ENCODE assay signal across 2 cellular contexts in the genomic region with DNA sequence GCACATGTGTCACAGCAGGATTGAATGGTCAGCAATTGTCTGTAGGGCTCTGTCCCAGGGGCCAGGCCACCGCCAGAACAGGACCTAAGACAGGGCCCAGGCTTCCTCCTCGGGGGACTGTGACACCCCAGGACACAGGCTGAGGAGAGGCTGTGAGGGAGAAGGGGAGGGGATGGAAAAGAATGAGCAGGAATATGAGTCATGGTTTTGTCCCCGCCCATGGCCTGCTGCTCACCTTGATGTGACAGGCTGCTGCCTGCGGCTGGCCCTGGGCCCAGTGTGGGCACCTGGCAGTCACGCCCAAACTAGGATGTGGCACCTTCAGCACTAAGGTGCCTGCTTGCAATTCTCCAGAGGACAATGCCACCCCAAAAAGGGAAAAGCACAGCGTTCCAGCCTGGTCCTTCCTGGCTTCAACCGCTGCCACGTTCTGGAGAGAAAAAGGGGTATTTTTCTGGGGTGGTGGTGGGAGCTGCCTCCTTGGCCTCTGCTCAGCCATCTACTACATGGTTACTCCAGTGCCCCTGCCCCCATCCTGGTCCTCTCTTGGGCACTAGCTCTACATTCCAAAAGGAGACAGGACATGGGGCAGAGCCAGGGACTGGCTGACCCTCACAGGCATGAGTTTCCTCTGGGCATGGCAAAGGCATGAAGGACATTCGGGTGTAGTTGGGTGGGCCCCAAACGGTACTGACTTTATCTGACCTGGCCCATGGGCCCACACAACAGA.
TF ChIP-seq lines count a peak whose summit lies in the region.

No MANE protein-coding gene starts in this region.

TF ChIP-seq in WTC11, 78 proteins besides CTCF, POLR2A, EP300 and RAD21 (continued from another document):
- TF ChIP-seq, protein P1, sequence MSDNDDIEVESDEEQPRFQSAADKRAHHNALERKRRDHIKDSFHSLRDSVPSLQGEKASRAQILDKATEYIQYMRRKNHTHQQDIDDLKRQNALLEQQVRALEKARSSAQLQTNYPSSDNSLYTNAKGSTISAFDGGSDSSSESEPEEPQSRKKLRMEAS (CRISPR knock-in tag; IDR thresholded peaks at IDR 0.05), result no peak
- TF ChIP-seq, protein P2, sequence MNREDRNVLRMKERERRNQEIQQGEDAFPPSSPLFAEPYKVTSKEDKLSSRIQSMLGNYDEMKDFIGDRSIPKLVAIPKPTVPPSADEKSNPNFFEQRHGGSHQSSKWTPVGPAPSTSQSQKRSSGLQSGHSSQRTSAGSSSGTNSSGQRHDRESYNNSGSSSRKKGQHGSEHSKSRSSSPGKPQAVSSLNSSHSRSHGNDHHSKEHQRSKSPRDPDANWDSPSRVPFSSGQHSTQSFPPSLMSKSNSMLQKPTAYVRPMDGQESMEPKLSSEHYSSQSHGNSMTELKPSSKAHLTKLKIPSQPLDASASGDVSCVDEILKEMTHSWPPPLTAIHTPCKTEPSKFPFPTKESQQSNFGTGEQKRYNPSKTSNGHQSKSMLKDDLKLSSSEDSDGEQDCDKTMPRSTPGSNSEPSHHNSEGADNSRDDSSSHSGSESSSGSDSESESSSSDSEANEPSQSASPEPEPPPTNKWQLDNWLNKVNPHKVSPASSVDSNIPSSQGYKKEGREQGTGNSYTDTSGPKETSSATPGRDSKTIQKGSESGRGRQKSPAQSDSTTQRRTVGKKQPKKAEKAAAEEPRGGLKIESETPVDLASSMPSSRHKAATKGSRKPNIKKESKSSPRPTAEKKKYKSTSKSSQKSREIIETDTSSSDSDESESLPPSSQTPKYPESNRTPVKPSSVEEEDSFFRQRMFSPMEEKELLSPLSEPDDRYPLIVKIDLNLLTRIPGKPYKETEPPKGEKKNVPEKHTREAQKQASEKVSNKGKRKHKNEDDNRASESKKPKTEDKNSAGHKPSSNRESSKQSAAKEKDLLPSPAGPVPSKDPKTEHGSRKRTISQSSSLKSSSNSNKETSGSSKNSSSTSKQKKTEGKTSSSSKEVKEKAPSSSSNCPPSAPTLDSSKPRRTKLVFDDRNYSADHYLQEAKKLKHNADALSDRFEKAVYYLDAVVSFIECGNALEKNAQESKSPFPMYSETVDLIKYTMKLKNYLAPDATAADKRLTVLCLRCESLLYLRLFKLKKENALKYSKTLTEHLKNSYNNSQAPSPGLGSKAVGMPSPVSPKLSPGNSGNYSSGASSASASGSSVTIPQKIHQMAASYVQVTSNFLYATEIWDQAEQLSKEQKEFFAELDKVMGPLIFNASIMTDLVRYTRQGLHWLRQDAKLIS (CRISPR knock-in tag; IDR thresholded peaks at IDR 0.05; ENCODE audit: borderline replicate concordance), result no peak

TF ChIP-seq in HepG2, 621 proteins besides CTCF, POLR2A, EP300 and RAD21 (continued from another document and continues in another):
- TF ChIP-seq, protein P3, sequence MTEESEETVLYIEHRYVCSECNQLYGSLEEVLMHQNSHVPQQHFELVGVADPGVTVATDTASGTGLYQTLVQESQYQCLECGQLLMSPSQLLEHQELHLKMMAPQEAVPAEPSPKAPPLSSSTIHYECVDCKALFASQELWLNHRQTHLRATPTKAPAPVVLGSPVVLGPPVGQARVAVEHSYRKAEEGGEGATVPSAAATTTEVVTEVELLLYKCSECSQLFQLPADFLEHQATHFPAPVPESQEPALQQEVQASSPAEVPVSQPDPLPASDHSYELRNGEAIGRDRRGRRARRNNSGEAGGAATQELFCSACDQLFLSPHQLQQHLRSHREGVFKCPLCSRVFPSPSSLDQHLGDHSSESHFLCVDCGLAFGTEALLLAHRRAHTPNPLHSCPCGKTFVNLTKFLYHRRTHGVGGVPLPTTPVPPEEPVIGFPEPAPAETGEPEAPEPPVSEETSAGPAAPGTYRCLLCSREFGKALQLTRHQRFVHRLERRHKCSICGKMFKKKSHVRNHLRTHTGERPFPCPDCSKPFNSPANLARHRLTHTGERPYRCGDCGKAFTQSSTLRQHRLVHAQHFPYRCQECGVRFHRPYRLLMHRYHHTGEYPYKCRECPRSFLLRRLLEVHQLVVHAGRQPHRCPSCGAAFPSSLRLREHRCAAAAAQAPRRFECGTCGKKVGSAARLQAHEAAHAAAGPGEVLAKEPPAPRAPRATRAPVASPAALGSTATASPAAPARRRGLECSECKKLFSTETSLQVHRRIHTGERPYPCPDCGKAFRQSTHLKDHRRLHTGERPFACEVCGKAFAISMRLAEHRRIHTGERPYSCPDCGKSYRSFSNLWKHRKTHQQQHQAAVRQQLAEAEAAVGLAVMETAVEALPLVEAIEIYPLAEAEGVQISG (CRISPR knock-in tag; IDR thresholded peaks at IDR 0.05), result no peak
- TF ChIP-seq MEF2D (CRISPR knock-in tag; IDR thresholded peaks at IDR 0.05) (0 out of 2 replicates have a peak, but pooled peaks have one; percentile 36), CBX5 (CRISPR knock-in tag; IDR thresholded peaks at IDR 0.05; ENCODE audit: borderline replicate concordance) (0 out of 2 replicates have a peak, but pooled peaks have one; percentile 20), ZSCAN31 (CRISPR knock-in tag; IDR thresholded peaks at IDR 0.05; ENCODE audit: low read depth) (no peak), ZBTB38 (CRISPR knock-in tag; IDR thresholded peaks at IDR 0.05) (peak; percentile 76), ZNF570 (CRISPR knock-in tag; IDR thresholded peaks at IDR 0.05; ENCODE audit: borderline replicate concordance) (no peak), RARA (CRISPR knock-in tag; IDR thresholded peaks at IDR 0.05) (0 out of 2 replicates have a peak, but pooled peaks have one; percentile 34), MED1 (CRISPR knock-in tag; IDR thresholded peaks at IDR 0.05) (peak; percentile 23; the same call in 1 of the 2 replicates), ZNF782 (CRISPR knock-in tag; IDR thresholded peaks at IDR 0.05; ENCODE audit: borderline replicate concordance) (peak; percentile 44; the same call in 1 of the 2 replicates), XRCC5 (optimal IDR thresholded peaks at IDR 0.05; ENCODE audit: low read length) (peak; percentile 14), SP5 (CRISPR knock-in tag; IDR thresholded peaks at IDR 0.05; ENCODE audit: borderline replicate concordance, low read depth) (peak; percentile 71; the same call in 1 of the 2 replicates), HNRNPL (IDR thresholded peaks at IDR 0.05; ENCODE audit: low read depth, low read length) (peak; percentile 94), FOSL1 (CRISPR knock-in tag; IDR thresholded peaks at IDR 0.05; ENCODE audit: borderline replicate concordance) (peak; percentile 50; the same call in 1 of the 2 replicates), TEAD3 (CRISPR knock-in tag; optimal IDR thresholded peaks at IDR 0.05; ENCODE audit: borderline replicate concordance) (peak; percentile 23), MTA1 (CRISPR knock-in tag; IDR thresholded peaks at IDR 0.05; ENCODE audit: borderline replicate concordance) (0 out of 2 replicates have a peak, but pooled peaks have one; percentile 15), SAP130 (CRISPR knock-in tag; IDR thresholded peaks at IDR 0.05; ENCODE audit: low read depth) (peak; percentile 31; the same call in 1 of the 2 replicates), ZNF772 (CRISPR knock-in tag; IDR thresholded peaks at IDR 0.05) (peak; percentile 52; the same call in 1 of the 2 replicates), HHEX (CRISPR knock-in tag; IDR thresholded peaks at IDR 0.05) (0 out of 2 replicates have a peak, but pooled peaks have one; percentile 1), ARHGAP35 (CRISPR knock-in tag; IDR thresholded peaks at IDR 0.05; ENCODE audit: borderline replicate concordance) (0 out of 2 replicates have a peak, but pooled peaks have one; percentile 59), ZNF547 (CRISPR knock-in tag; IDR thresholded peaks at IDR 0.05) (0 out of 2 replicates have a peak, but pooled peaks have one; percentile 40), JUND (CRISPR knock-in tag; IDR thresholded peaks at IDR 0.05) (no peak)
- TF ChIP-seq, protein P4, sequence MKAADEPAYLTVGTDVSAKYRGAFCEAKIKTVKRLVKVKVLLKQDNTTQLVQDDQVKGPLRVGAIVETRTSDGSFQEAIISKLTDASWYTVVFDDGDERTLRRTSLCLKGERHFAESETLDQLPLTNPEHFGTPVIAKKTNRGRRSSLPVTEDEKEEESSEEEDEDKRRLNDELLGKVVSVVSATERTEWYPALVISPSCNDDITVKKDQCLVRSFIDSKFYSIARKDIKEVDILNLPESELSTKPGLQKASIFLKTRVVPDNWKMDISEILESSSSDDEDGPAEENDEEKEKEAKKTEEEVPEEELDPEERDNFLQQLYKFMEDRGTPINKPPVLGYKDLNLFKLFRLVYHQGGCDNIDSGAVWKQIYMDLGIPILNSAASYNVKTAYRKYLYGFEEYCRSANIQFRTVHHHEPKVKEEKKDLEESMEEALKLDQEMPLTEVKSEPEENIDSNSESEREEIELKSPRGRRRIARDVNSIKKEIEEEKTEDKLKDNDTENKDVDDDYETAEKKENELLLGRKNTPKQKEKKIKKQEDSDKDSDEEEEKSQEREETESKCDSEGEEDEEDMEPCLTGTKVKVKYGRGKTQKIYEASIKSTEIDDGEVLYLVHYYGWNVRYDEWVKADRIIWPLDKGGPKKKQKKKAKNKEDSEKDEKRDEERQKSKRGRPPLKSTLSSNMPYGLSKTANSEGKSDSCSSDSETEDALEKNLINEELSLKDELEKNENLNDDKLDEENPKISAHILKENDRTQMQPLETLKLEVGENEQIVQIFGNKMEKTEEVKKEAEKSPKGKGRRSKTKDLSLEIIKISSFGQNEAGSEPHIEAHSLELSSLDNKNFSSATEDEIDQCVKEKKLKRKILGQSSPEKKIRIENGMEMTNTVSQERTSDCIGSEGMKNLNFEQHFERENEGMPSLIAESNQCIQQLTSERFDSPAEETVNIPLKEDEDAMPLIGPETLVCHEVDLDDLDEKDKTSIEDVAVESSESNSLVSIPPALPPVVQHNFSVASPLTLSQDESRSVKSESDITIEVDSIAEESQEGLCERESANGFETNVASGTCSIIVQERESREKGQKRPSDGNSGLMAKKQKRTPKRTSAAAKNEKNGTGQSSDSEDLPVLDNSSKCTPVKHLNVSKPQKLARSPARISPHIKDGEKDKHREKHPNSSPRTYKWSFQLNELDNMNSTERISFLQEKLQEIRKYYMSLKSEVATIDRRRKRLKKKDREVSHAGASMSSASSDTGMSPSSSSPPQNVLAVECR (CRISPR knock-in tag; IDR thresholded peaks at IDR 0.05; ENCODE audit: borderline replicate concordance), result 0 out of 2 replicates have a peak, but pooled peaks have one; percentile 17
- TF ChIP-seq, protein P5, sequence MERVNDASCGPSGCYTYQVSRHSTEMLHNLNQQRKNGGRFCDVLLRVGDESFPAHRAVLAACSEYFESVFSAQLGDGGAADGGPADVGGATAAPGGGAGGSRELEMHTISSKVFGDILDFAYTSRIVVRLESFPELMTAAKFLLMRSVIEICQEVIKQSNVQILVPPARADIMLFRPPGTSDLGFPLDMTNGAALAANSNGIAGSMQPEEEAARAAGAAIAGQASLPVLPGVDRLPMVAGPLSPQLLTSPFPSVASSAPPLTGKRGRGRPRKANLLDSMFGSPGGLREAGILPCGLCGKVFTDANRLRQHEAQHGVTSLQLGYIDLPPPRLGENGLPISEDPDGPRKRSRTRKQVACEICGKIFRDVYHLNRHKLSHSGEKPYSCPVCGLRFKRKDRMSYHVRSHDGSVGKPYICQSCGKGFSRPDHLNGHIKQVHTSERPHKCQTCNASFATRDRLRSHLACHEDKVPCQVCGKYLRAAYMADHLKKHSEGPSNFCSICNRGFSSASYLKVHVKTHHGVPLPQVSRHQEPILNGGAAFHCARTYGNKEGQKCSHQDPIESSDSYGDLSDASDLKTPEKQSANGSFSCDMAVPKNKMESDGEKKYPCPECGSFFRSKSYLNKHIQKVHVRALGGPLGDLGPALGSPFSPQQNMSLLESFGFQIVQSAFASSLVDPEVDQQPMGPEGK (CRISPR knock-in tag; IDR thresholded peaks at IDR 0.05), result 0 out of 2 replicates have a peak, but pooled peaks have one; percentile 21
- TF ChIP-seq, protein P6, sequence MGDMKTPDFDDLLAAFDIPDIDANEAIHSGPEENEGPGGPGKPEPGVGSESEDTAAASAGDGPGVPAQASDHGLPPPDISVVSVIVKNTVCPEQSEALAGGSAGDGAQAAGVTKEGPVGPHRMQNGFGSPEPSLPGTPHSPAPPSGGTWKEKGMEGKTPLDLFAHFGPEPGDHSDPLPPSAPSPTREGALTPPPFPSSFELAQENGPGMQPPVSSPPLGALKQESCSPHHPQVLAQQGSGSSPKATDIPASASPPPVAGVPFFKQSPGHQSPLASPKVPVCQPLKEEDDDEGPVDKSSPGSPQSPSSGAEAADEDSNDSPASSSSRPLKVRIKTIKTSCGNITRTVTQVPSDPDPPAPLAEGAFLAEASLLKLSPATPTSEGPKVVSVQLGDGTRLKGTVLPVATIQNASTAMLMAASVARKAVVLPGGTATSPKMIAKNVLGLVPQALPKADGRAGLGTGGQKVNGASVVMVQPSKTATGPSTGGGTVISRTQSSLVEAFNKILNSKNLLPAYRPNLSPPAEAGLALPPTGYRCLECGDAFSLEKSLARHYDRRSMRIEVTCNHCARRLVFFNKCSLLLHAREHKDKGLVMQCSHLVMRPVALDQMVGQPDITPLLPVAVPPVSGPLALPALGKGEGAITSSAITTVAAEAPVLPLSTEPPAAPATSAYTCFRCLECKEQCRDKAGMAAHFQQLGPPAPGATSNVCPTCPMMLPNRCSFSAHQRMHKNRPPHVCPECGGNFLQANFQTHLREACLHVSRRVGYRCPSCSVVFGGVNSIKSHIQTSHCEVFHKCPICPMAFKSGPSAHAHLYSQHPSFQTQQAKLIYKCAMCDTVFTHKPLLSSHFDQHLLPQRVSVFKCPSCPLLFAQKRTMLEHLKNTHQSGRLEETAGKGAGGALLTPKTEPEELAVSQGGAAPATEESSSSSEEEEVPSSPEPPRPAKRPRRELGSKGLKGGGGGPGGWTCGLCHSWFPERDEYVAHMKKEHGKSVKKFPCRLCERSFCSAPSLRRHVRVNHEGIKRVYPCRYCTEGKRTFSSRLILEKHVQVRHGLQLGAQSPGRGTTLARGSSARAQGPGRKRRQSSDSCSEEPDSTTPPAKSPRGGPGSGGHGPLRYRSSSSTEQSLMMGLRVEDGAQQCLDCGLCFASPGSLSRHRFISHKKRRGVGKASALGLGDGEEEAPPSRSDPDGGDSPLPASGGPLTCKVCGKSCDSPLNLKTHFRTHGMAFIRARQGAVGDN (CRISPR knock-in tag; IDR thresholded peaks at IDR 0.05), result peak; percentile 93
- TF ChIP-seq, protein P7, sequence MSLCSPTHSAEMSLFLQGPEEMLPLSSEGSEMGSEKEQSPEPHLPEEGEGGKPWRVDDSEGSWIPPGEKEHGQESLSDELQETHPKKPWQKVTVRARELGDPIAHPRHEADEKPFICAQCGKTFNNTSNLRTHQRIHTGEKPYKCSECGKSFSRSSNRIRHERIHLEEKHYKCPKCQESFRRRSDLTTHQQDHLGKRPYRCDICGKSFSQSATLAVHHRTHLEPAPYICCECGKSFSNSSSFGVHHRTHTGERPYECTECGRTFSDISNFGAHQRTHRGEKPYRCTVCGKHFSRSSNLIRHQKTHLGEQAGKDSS (CRISPR knock-in tag; IDR thresholded peaks at IDR 0.05; ENCODE audit: borderline replicate concordance, low read depth), result peak; percentile 25; the same call in 1 of the 2 replicates
- TF ChIP-seq, protein P8, sequence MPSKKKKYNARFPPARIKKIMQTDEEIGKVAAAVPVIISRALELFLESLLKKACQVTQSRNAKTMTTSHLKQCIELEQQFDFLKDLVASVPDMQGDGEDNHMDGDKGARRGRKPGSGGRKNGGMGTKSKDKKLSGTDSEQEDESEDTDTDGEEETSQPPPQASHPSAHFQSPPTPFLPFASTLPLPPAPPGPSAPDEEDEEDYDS (CRISPR knock-in tag; IDR thresholded peaks at IDR 0.05), result no peak
